In genomic region chr20:62853304-62853703, GRCh38 we compare ENCODE assay signal across 9 cellular contexts. TPM values are rescaled to one million over a fixed set of nuclear protein-coding genes. Genes with fewer than 3 reads are reported as not detected.
"Had no signal": no experiment of that assay in that cellular context is flagged by ENCODE, and none has a peak within 500 bp of the region (broad histone marks: within the 10 kb centered on the region; RNA-seq: fewer than 3 reads in every experiment).

No MANE protein-coding gene starts in this region.

RNA-seq across cellular contexts. Expression of gene COL9A3, which starts 36.5 kb away (rescaled TPM):
- total RNA-seq: activated CD4-positive, alpha-beta memory T cell treated with anti-CD3 and anti-CD28 coated beads for 36 hours; activated CD4-positive, alpha-beta memory T cell treated with anti-CD3 and anti-CD28 coated beads, Interleukin-2, amount 10 ng/mL, durations not matched to agents 7 days and 5 days; activated CD4-positive, alpha-beta T cell treated with anti-CD3 and anti-CD28 coated beads for 36 hours; activated CD4-positive, alpha-beta T cell treated with anti-CD3 and anti-CD28 coated beads, Interleukin-2, amount 10 ng/mL, durations not matched to agents 24 days and 14 days; activated CD4-positive, alpha-beta T cell treated with anti-CD3 and anti-CD28 coated beads, Interleukin-2, amount 10 ng/mL, durations not matched to agents 7 days and 5 days; activated CD8-positive, alpha-beta memory T cell treated with anti-CD3 and anti-CD28 coated beads for 36 hours; activated CD8-positive, alpha-beta T cell treated with anti-CD3 and anti-CD28 coated beads for 36 hours; activated CD8-positive, alpha-beta T cell treated with anti-CD3 and anti-CD28 coated beads, Interleukin-2, amount 10 ng/mL, durations not matched to agents 7 days and 5 days; T-helper 17 cell had no signal
